ENCODE assay signal across 20 cellular contexts in genomic region chr15:71725215-71725955, GRCh38.
DNase-seq lines count a peak whose midpoint lies in the region; ATAC-seq, FAIRE-seq and TF ChIP-seq lines count a peak whose summit lies in the region.
"Had no signal": no experiment of that assay in that cellular context is flagged by ENCODE, and none has a peak within 500 bp of the region (broad histone marks: within the 10 kb centered on the region; RNA-seq: fewer than 3 reads in every experiment).

No MANE protein-coding gene starts in this region.

- no peaks in the 10 kb centered on the region for H4K20me1 ChIP-seq in H9 (ENCODE audit: control insufficient read depth, insufficient read depth, insufficient read length)

- no peak overlapping the region for H3K4me3 ChIP-seq in bronchial epithelial cell (ENCODE audit: low read depth, low read length)
- no peak overlapping the region for H3K4me3 ChIP-seq in foreskin fibroblast (ENCODE audit: low read depth in 1 of 2, low read length in 2 of 2)
- H3K4me3 ChIP-seq in H7 (ENCODE audit: insufficient read depth, low read depth, low read length), result no peak overlapping the region
- H3K4me3 ChIP-seq: cardiac muscle cell had no signal

- no CpG with 5 or more reads among the region's 4 CpGs for WGBS in H9 (ENCODE audit: extremely low coverage, insufficient read length, low lambda C conversion rate)

- no peak overlapping the region for H4K91ac ChIP-seq in H9 (ENCODE audit: insufficient read length, low read depth, low read length)

- no peaks in the 10 kb centered on the region for H3K27me3 ChIP-seq in bronchial epithelial cell (ENCODE audit: control insufficient read depth, insufficient read depth, low read length)
- no peaks in the 10 kb centered on the region for H3K27me3 ChIP-seq in H7 (ENCODE audit: control insufficient read depth, insufficient read depth, low read length)
- no peaks in the 10 kb centered on the region for H3K27me3 ChIP-seq in H9 (ENCODE audit: insufficient read depth, low read length)
- H3K27me3 ChIP-seq: cardiac muscle cell had no signal

- H4K5ac ChIP-seq in H9 (ENCODE audit: insufficient read length, low read depth, low read length), result no peak overlapping the region

- H3K36me3 Mint-ChIP-seq in H9 (ENCODE audit: insufficient read depth in 1 of 3, low read depth in 3 of 3), result no peaks in the 10 kb centered on the region; a peak in 1 of 7 replicates
- H3K36me3 Mint-ChIP-seq: CD8-positive, alpha-beta T cell; memory B cell; naive thymus-derived CD8-positive, alpha-beta T cell had no signal

- no peak overlapping the region for H2BK12ac ChIP-seq in H9 (ENCODE audit: insufficient read length, low read depth, low read length)

- no peak overlapping the region for H3K4me3 Mint-ChIP-seq in H9
- H3K4me3 Mint-ChIP-seq: CD8-positive, alpha-beta T cell; memory B cell; naive thymus-derived CD8-positive, alpha-beta T cell had no signal

- no peak for ATAC-seq in HG03432 (IDR thresholded peaks at IDR 0.05; ENCODE audit: unreplicated experiment)
- ATAC-seq: CD8-positive, alpha-beta T cell; HepG2; naive thymus-derived CD8-positive, alpha-beta T cell had no signal

- no peaks in the 10 kb centered on the region for H3K23me2 ChIP-seq in H9 (ENCODE audit: insufficient read length, low read depth, low read length, poor library complexity, severe bottlenecking)

- no peak overlapping the region for H2BK120ac ChIP-seq in H9 (ENCODE audit: low read depth, low read length, poor library complexity, severe bottlenecking)

- DNase-seq in EL, result peak; percentile 67
- peak; percentile 24 for DNase-seq in LHCN-M2 (ENCODE audit: low read depth)
- peak; percentile 89 for DNase-seq in bronchial epithelial cell (ENCODE audit: low read depth)
- peak; percentile 57 to 81 for DNase-seq in foreskin fibroblast
- DNase-seq in H7, result no peak
- DNase-seq in cerebellar nuclear complex (lab: John Stamatoyannopoulos, UW), result no peak
- no peak for DNase-seq in H9
- DNase-seq: activated CD4-positive, CD25-positive, alpha-beta regulatory T cell treated with anti-CD3 and anti-CD28 coated beads, Interleukin-2, amount 50 U/mL, for 72 hours; CD8-positive, alpha-beta T cell; hypothalamus; kidney glomerular epithelial cell; naive thymus-derived CD8-positive, alpha-beta T cell; NCI-H1436 treated with DMSO at 0.1 percent for 48 hours; NCI-H2171; stimulated activated naive CD4-positive, alpha-beta T cell had no signal

- FAIRE-seq in bronchial epithelial cell (lab: Jason Lieb, UNC), result no peak
- FAIRE-seq: HepG2, RCC 7860 had no signal

- no peak overlapping the region for H3K9ac ChIP-seq in H9 (ENCODE audit: extremely low read depth, insufficient read length, low read length)

- H3K79me1 ChIP-seq in H9 (ENCODE audit: insufficient read depth, low read depth, low read length, poor library complexity, severe bottlenecking), result no peaks in the 10 kb centered on the region

- H2AFZ ChIP-seq in H9 (ENCODE audit: low read length), result no peak overlapping the region

- H3K9me3 Mint-ChIP-seq in H9, result no peaks in the 10 kb centered on the region
- H3K9me3 Mint-ChIP-seq: CD8-positive, alpha-beta T cell; memory B cell; naive thymus-derived CD8-positive, alpha-beta T cell had no signal

- H3K36me3 ChIP-seq in bronchial epithelial cell (ENCODE audit: control insufficient read depth, insufficient read depth, low read length) (no peaks in the 10 kb centered on the region), H7 (replicated peaks; ENCODE audit: control insufficient read depth, insufficient read depth, low read length) (no peaks in the 10 kb centered on the region)
- H3K36me3 ChIP-seq: cardiac muscle cell had no signal

- no peak overlapping the region for H3K56ac ChIP-seq in H9 (ENCODE audit: insufficient read length, low read depth, low read length)

- H3K23ac ChIP-seq in H9 (ENCODE audit: insufficient read length, low read depth, low read length), result no peak overlapping the region

- H2BK5ac ChIP-seq in H9 (ENCODE audit: insufficient read length, low read length), result no peak overlapping the region

- no peaks in the 10 kb centered on the region for H3K4me1 Mint-ChIP-seq in H9
- H3K4me1 Mint-ChIP-seq: memory B cell; naive thymus-derived CD8-positive, alpha-beta T cell had no signal

- no peak overlapping the region for H2AK5ac ChIP-seq in H9 (ENCODE audit: insufficient read length, low read length)

- no peaks in the 10 kb centered on the region for H3K27me3 Mint-ChIP-seq in H9 (ENCODE audit: low read depth)

- H2BK15ac ChIP-seq in H9 (ENCODE audit: low read depth, low read length), result no peak overlapping the region

- no peaks in the 10 kb centered on the region for H3K4me1 ChIP-seq in H9 (ENCODE audit: insufficient read depth, low read length)

- no peak overlapping the region for H3K14ac ChIP-seq in H9 (ENCODE audit: insufficient read depth, low read length)

- no peak overlapping the region for H3T11ph ChIP-seq in H9 (ENCODE audit: low read length)

- no peak overlapping the region for H3K4ac ChIP-seq in H9 (ENCODE audit: low read depth, low read length)

- H3K9me3 ChIP-seq in H9 (ENCODE audit: control insufficient read depth, low read depth, low read length), result no peaks in the 10 kb centered on the region

- no peak for TF ChIP-seq CTCF in bronchial epithelial cell (IDR thresholded peaks at IDR 0.05; ENCODE audit: insufficient read depth, low read length, severe bottlenecking)
- TF ChIP-seq CTCF in foreskin fibroblast (IDR thresholded peaks at IDR 0.05; ENCODE audit: low read depth, low read length), result no peak
- no peak for TF ChIP-seq CTCF in H9 (conservative IDR thresholded peaks at IDR 0.05)

- no peak overlapping the region for H4K8ac ChIP-seq in H9 (replicated peaks; ENCODE audit: insufficient read length, low read depth, low read length)

- no peak overlapping the region for H2BK20ac ChIP-seq in H9 (ENCODE audit: low read depth, low read length, poor library complexity, severe bottlenecking)

- H3K4me2 ChIP-seq in H9 (ENCODE audit: insufficient read depth, insufficient read length, low read length), result no peak overlapping the region

- H3K27ac ChIP-seq in H9 (ENCODE audit: insufficient read length, low read depth, low read length), result no peak overlapping the region
- H3K27ac ChIP-seq: cardiac muscle cell had no signal

- H3K18ac ChIP-seq in H9 (ENCODE audit: insufficient read length, low read depth, low read length), result no peak overlapping the region

- H3K79me2 ChIP-seq in H9 (ENCODE audit: insufficient read depth, low read length), result no peaks in the 10 kb centered on the region

- H3K27ac Mint-ChIP-seq in H9, result no peak overlapping the region
- H3K27ac Mint-ChIP-seq: CD8-positive, alpha-beta T cell; memory B cell; naive thymus-derived CD8-positive, alpha-beta T cell had no signal

Comparison
In these comparisons a context has a peak if more than half of its experiments do, and no peak if none do; other contexts are left out.
1. DNase-seq: peak in EL (single experiment), LHCN-M2 (single experiment), bronchial epithelial cell (single experiment) and foreskin fibroblast (2 of 2); none in H7 (single experiment), cerebellar nuclear complex (0 of 2) and H9 (single experiment).